12 cellular contexts compared by ENCODE assay signal in genomic region chr5:79699766-79700400, GRCh38. TPM values are rescaled to one million over a fixed set of nuclear protein-coding genes. Genes with fewer than 3 reads are reported as not detected.
DNase-seq lines count a peak whose midpoint lies in the region; ATAC-seq lines count a peak whose summit lies in the region.
"Had no signal": no experiment of that assay in that cellular context is flagged by ENCODE, and none has a peak within 500 bp of the region (broad histone marks: within the 10 kb centered on the region; RNA-seq: fewer than 3 reads in every experiment).

No MANE protein-coding gene starts in this region.

- ATAC-seq in GM18517 (IDR thresholded peaks at IDR 0.05; ENCODE audit: unreplicated experiment) (peak; percentile 73), GM19468 (IDR thresholded peaks at IDR 0.05; ENCODE audit: extremely low read depth, unreplicated experiment) (peak; percentile 76), HG03097 (IDR thresholded peaks at IDR 0.05; ENCODE audit: low FRiP score, unreplicated experiment) (peak; percentile 54)

- peak; percentile 35 for DNase-seq in astrocyte of the hippocampus (ENCODE audit: low read depth, low spot score)
- DNase-seq in GOT3 (lab: John Stamatoyannopoulos, UW): no peak
- DNase-seq in NCI-H2227 treated with DMSO at 0.1 percent for 48 hours (lab: John Stamatoyannopoulos, UW): no peak
- DNase-seq in mesenteric fat pad (ENCODE audit: low spot score): no peak
- no peak for DNase-seq in pons (ENCODE audit: low spot score)
- DNase-seq: central memory CD4-positive, alpha-beta T cell; hypothalamus; IMR-90; NCI-H774 had no signal

RNA-seq across cellular contexts. Expression of gene CMYA5, which starts 10.2 kb away (rescaled TPM):
- 2.6 TPM for total RNA-seq in mesenteric fat pad
